In the genomic region with DNA sequence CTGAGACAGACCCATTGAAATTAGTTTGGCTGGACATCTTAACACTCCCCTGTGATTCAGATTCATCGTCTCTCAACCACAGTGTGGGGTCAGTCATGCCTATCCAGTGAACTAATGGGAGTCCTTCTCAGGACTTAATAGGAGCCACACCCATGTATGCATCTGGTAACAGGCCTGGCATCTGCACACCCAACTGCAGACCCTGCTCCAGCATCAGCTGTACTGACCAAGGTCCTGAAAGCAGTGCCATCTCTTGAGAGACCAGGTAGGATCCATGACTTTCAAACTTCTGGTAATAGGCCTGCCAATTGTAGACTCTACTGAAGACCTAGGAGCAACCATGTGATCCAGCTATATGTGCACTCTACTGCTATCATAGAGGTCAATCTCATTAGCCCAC, we compare ENCODE assay signal across 16 cellular contexts.
"Had no signal": no experiment of that assay in that cellular context is flagged by ENCODE, and none has a peak within 500 bp of the region (broad histone marks: within the 10 kb centered on the region; RNA-seq: fewer than 3 reads in every experiment).

No MANE protein-coding gene starts in this region.

- H3K27ac ChIP-seq: coronary artery, left ventricle myocardium inferior, lower lobe of right lung, pancreas, right lobe of liver, stomach, thyroid gland had no signal

- ATAC-seq: effector memory CD8-positive, alpha-beta T cell; left cardiac atrium; lower lobe of right lung; natural killer cell; pancreas; right lobe of liver; stimulated activated effector memory CD8-positive, alpha-beta T cell treated with anti-CD3 and anti-CD28 coated beads, Interleukin-12 subunit alpha, Interleukin-12 subunit beta, amount 100 ng/mL, for 72 hours had no signal

- H3K27me3 ChIP-seq: pancreas, right lobe of liver, stomach, thyroid gland had no signal

- DNase-seq: effector memory CD8-positive, alpha-beta T cell; hypothalamus; left cardiac atrium; left ventricle myocardium inferior; lower lobe of right lung; natural killer cell; occipital lobe; pancreas; right lobe of liver; stimulated activated CD4-positive, alpha-beta T cell treated with anti-CD3 and anti-CD28 coated beads, Interleukin-2, amount 100 ng/mL, for 24 hours; stimulated activated CD4-positive, alpha-beta T cell treated with anti-CD3 and anti-CD28 coated beads, Interleukin-4, amount 100 ng/mL, for 24 hours; stimulated activated naive CD4-positive, alpha-beta T cell treated with Interleukin-2 at 50 U/mL for 16 hours; stomach; thyroid gland had no signal

- H3K4me1 ChIP-seq: left ventricle myocardium inferior, lower lobe of right lung, pancreas, right lobe of liver, stomach, thyroid gland had no signal

- H3K9me3 ChIP-seq: lower lobe of right lung, pancreas, right lobe of liver, thyroid gland had no signal

- H3K4me3 ChIP-seq: coronary artery, left ventricle myocardium inferior, lower lobe of right lung, pancreas, right lobe of liver, stomach, thyroid gland had no signal

- H3K36me3 ChIP-seq: left ventricle myocardium inferior, lower lobe of right lung, pancreas, right lobe of liver, stomach, thyroid gland had no signal
